In the genomic region with DNA sequence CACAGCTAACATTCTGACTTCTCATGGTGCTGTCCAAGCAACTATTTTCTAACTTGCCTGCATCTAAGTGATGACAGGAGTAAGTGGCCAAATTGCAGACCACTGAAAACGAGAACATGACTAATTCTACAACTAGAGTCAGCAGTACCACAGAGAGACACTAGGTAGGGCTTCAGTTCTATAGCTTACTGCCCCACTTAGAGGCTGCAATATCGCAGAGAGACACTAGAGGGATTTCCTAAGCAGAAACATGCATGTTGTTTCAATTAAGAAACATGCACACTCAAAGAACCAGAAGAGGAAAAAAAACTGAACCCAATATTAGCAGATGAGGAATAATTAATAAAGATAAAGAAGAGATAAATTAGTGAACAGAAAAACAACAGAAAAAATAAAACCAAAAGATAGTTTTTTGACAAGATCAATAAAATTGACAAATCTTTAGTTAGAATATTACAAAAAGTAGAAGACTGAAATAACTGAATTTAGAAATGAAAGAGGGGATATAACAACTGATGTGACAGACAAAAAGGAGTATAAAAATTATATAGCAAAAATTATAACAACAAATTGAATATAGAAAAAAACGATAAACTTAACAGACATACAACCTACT, we compare ENCODE assay signal across 8 cellular contexts.
DNase-seq lines count a peak whose midpoint lies in the region; ATAC-seq and FAIRE-seq lines count a peak whose summit lies in the region.

No MANE protein-coding gene starts in this region.

- H3K14ac ChIP-seq in trophoblast cell (ENCODE audit: low read length) = no peak overlapping the region

- H2AFZ ChIP-seq in trophoblast cell (ENCODE audit: insufficient read depth, low read length, poor library complexity) = no peak overlapping the region

- CTCF ChIA-PET in CD8-positive, alpha-beta memory T cell (lab: Charles Lee) = no interaction called here

- peaks cover 1 to 3% of the 10 kb centered on the region in 2 donors for H3K27me3 Mint-ChIP-seq in CD8-positive, alpha-beta memory T cell

- H3K4me1 ChIP-seq in CD8-positive, alpha-beta memory T cell (ENCODE audit: insufficient read depth, low read length) = no peaks in the 10 kb centered on the region
- no peaks in the 10 kb centered on the region for H3K4me1 ChIP-seq in trophoblast cell (ENCODE audit: control insufficient read depth in 1 of 2, insufficient read depth in 2 of 2, low read length in 2 of 2)

- peak; percentile 100 for ATAC-seq in GM19455 (IDR thresholded peaks at IDR 0.05; ENCODE audit: unreplicated experiment)
- ATAC-seq in HG03457 (IDR thresholded peaks at IDR 0.05; ENCODE audit: unreplicated experiment) = peak; percentile 99

- H3K27ac Mint-ChIP-seq in CD8-positive, alpha-beta memory T cell = no peak overlapping the region

- no peak overlapping the region for H4K8ac ChIP-seq in trophoblast cell (ENCODE audit: low read depth, low read length)

- H3K4me3 ChIP-seq in CD8-positive, alpha-beta memory T cell (ENCODE audit: low read length) = no peak overlapping the region
- no peak overlapping the region for H3K4me3 ChIP-seq in trophoblast cell (ENCODE audit: low read depth, low read length)

- H2BK120ac ChIP-seq in trophoblast cell (ENCODE audit: insufficient read depth, low read length, poor library complexity) = no peak overlapping the region

- H3K23ac ChIP-seq in trophoblast cell (ENCODE audit: low read length) = no peak overlapping the region

- no peak overlapping the region for H2AK5ac ChIP-seq in trophoblast cell (ENCODE audit: low read length)

- H4K12ac ChIP-seq in trophoblast cell (ENCODE audit: low read depth, low read length) = no peak overlapping the region

- no peaks in the 10 kb centered on the region for H3K9me3 ChIP-seq in CD8-positive, alpha-beta memory T cell (ENCODE audit: low read length)
- no peaks in the 10 kb centered on the region for H3K9me3 ChIP-seq in trophoblast cell (ENCODE audit: insufficient read depth, low read depth, low read length)

- H2BK5ac ChIP-seq in trophoblast cell (ENCODE audit: low read depth, low read length, poor library complexity) = no peak overlapping the region

- H3K79me1 ChIP-seq in trophoblast cell (ENCODE audit: low read length) = no peaks in the 10 kb centered on the region

- no peak overlapping the region for H3K4me2 ChIP-seq in trophoblast cell (ENCODE audit: low read length)

- no peaks in the 10 kb centered on the region for H3K4me1 Mint-ChIP-seq in CD8-positive, alpha-beta memory T cell

- H3K36me3 ChIP-seq in CD8-positive, alpha-beta memory T cell (ENCODE audit: insufficient read depth, low read length) = no peaks in the 10 kb centered on the region
- no peaks in the 10 kb centered on the region for H3K36me3 ChIP-seq in trophoblast cell (ENCODE audit: control insufficient read depth in 1 of 2, insufficient read depth in 2 of 2, low read length in 2 of 2)

- H4K91ac ChIP-seq in trophoblast cell (ENCODE audit: low read depth, low read length) = no peak overlapping the region

- H3K36me3 Mint-ChIP-seq in CD8-positive, alpha-beta memory T cell = peaks cover 0 to 1% (median 0%) of the 10 kb centered on the region in 3 donors

- no peak overlapping the region for H3K18ac ChIP-seq in trophoblast cell (ENCODE audit: low read length)

- H3K27me3 ChIP-seq in CD8-positive, alpha-beta memory T cell (ENCODE audit: insufficient read depth, low read length, poor library complexity, severe bottlenecking) = no peaks in the 10 kb centered on the region
- H3K27me3 ChIP-seq in trophoblast cell (ENCODE audit: insufficient read depth, low read length) = no peaks in the 10 kb centered on the region

- H3K79me2 ChIP-seq in trophoblast cell (ENCODE audit: control insufficient read depth, insufficient read depth, low read length, poor library complexity) = no peaks in the 10 kb centered on the region

- POLR2A ChIA-PET in CD8-positive, alpha-beta memory T cell (lab: Charles Lee) = no interaction called here

- peak in 4 of 5 donors; percentile 21 to 52 (median 44) for DNase-seq in CD8-positive, alpha-beta memory T cell
- peak; percentile 10 for DNase-seq in activated CD4-positive, alpha-beta T cell treated with anti-CD3 and anti-CD28 coated beads, Interleukin-2, amount 50 U/mL, for 1 hour
- peak in 1 of 2 donors; percentile 3 for DNase-seq in frontal cortex (ENCODE audit: low spot score in 2 of 2)
- DNase-seq in trophoblast cell = peak; percentile 17 to 83
- DNase-seq in OCI-M2 (lab: John Stamatoyannopoulos, UW; ENCODE audit: unreplicated experiment) = no peak
- no peak for DNase-seq in hypothalamus (lab: John Stamatoyannopoulos, UW)

- FAIRE-seq in frontal cortex (lab: Jason Lieb, UNC) = peak; percentile 91

- H3K9ac ChIP-seq in trophoblast cell (ENCODE audit: low read length) = no peak overlapping the region

- H3K9me3 Mint-ChIP-seq in CD8-positive, alpha-beta memory T cell = no peaks in the 10 kb centered on the region

- no CpG with 5 or more reads among the region's 3 CpGs for WGBS in trophoblast cell (ENCODE audit: extremely low coverage, insufficient coverage, insufficient read length)

- no peak overlapping the region for H2BK12ac ChIP-seq in trophoblast cell (ENCODE audit: low read length)

- H3K27ac ChIP-seq in CD8-positive, alpha-beta memory T cell (ENCODE audit: low read depth, low read length) = no peak overlapping the region
- no peak overlapping the region for H3K27ac ChIP-seq in trophoblast cell (ENCODE audit: low read depth, low read length)

- no peak overlapping the region for H3K4me3 Mint-ChIP-seq in CD8-positive, alpha-beta memory T cell

- H3K4ac ChIP-seq in trophoblast cell (ENCODE audit: low read depth, low read length) = no peak overlapping the region

Comparison
In these comparisons a context has a peak if more than half of its experiments do, and no peak if none do; other contexts are left out.
1. DNase-seq: peak in CD8-positive, alpha-beta memory T cell (4 of 5), activated CD4-positive, alpha-beta T cell treated with anti-CD3 and anti-CD28 coated beads, Interleukin-2, amount 50 U/mL, for 1 hour (single experiment) and trophoblast cell (2 of 2); none in OCI-M2 (single experiment) and hypothalamus (0 of 51).